Comparison of ENCODE assay signal across 28 cellular contexts in the genomic region with DNA sequence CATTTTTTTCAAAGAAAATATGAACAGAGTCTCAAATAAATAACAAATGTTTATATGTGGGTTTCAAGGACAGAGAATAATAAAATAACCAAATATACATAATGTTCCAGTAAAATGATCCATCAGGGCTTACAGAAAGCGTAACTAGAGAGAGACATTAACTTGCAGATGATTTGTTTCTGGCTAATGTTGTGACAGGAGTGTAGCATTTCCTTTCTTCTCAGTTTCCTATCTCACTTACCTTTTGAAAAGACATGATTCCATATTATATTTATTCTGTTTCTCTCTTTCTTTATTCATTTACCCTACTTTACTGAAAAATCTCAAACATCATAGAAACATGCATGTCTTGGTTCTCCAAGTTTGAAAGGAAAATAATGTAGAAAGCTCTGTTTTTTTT.
"Had no signal": no experiment of that assay in that cellular context is flagged by ENCODE, and none has a peak within 500 bp of the region (broad histone marks: within the 10 kb centered on the region; RNA-seq: fewer than 3 reads in every experiment).

No MANE protein-coding gene starts in this region.

- H3K4me3 ChIP-seq: ovary, psoas muscle, skin epidermis, smooth muscle cell, spleen, stomach, thoracic aorta, thyroid gland, tibial nerve, upper lobe of left lung, vagina had no signal

- FAIRE-seq: urothelium cell line had no signal

- H3K4me2 ChIP-seq: smooth muscle cell had no signal

- H3K9me3 ChIP-seq: neutrophil, ovary, psoas muscle, stomach, thoracic aorta, thyroid gland, tibial nerve, vagina had no signal

- H3K4me1 ChIP-seq: parathyroid adenoma, psoas muscle, spleen, stomach, thyroid gland, tibial nerve, upper lobe of left lung, vagina had no signal

- H3K79me2 ChIP-seq: parathyroid adenoma had no signal

- DNase-seq: naive thymus-derived CD4-positive, alpha-beta T cell; natural killer cell; nucleus accumbens; ovary; posterior cingulate gyrus; psoas muscle; right cardiac atrium; spleen; stimulated activated CD4-positive, alpha-beta T cell treated with anti-CD3 and anti-CD28 coated beads, Interleukin-12 subunit alpha, Interleukin-12 subunit beta, amount 100 ng/mL, for 4 hours; stimulated activated CD4-positive, alpha-beta T cell treated with anti-CD3 and anti-CD28 coated beads, Interleukin-1b, Interleukin-23, amount 100 ng/mL, for 48 hours; stimulated activated CD4-positive, alpha-beta T cell treated with anti-CD3 and anti-CD28 coated beads, Interleukin-4, amount 100 ng/mL, for 1 hour; stimulated activated CD4-positive, alpha-beta T cell treated with anti-CD3 and anti-CD28 coated beads, Interleukin-4, amount 100 ng/mL, for 4 hours; stimulated activated CD8-positive, alpha-beta memory T cell treated with anti-CD3 and anti-CD28 coated beads, Interleukin-4, amount 100 ng/mL, for 48 hours; stimulated activated naive B cell treated with anti-CD40 and anti-IgM and Interleukin-4, amounts not matched to agents 10 μg/mL and 1 μg/mL and 100 μg/mL, for 72 hours; stimulated activated naive CD4-positive, alpha-beta T cell treated with Interleukin-2 at 50 U/mL for 16 hours; stomach; thyroid gland; trophoblast cell; upper lobe of left lung had no signal

- ATAC-seq: naive thymus-derived CD4-positive, alpha-beta T cell; natural killer cell; psoas muscle; right cardiac atrium; sciatic nerve; stimulated activated naive B cell treated with anti-CD40 and anti-IgM and Interleukin-4, amounts not matched to agents 10 μg/mL and 1 μg/mL and 100 μg/mL, for 72 hours had no signal

- H3K27ac ChIP-seq: neutrophil, ovary, parathyroid adenoma, psoas muscle, skin epidermis, spleen, stomach, thoracic aorta, thyroid gland, tibial nerve, upper lobe of left lung, vagina had no signal

- H2AFZ ChIP-seq: parathyroid adenoma had no signal

- H3K36me3 ChIP-seq: neutrophil, ovary, spleen, stomach, thoracic aorta, thyroid gland, tibial nerve, upper lobe of left lung, vagina had no signal

- H3K27me3 ChIP-seq: neutrophil, ovary, spleen, stomach, thyroid gland, tibial nerve, upper lobe of left lung, vagina had no signal

- H3K9ac ChIP-seq: parathyroid adenoma had no signal
